Comparison of ENCODE assay signal across 21 cellular contexts in the genomic region with DNA sequence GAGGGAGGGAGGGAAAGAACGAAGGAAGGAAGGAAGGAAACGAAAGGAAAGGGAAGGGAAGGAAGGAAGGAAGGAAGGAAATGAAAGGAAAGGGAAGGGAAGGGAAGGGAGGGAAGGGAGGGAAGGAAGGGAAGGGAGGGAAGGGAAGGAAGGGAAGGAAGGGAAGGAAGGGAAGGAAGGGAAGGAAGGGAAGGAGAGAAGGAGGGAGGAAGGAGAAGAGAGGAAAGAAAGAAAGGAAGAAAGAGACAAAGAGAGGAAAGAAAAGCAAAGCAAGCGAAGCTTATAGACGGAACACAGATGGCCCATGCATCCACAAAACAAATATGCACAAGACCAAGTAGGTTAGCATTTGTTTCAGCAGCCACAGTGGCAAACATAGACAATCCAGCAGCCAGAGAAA.
"Had no signal": no experiment of that assay in that cellular context is flagged by ENCODE, and none has a peak within 500 bp of the region (broad histone marks: within the 10 kb centered on the region; RNA-seq: fewer than 3 reads in every experiment).

No MANE protein-coding gene starts in this region.

- H3K4me1 Mint-ChIP-seq: activated CD4-positive, alpha-beta T cell treated with anti-CD3 and anti-CD28 coated beads for 36 hours; activated naive CD8-positive, alpha-beta T cell treated with anti-CD3 and anti-CD28 coated beads, Interleukin-2, amount 10 ng/mL, durations not matched to agents 7 days and 5 days; T-cell had no signal

- DNase-seq: activated CD4-positive, alpha-beta T cell treated with anti-CD3 and anti-CD28 coated beads for 36 hours; activated CD4-positive, alpha-beta T cell treated with anti-CD3 and anti-CD28 coated beads, Interleukin-2, amount 50 U/mL, for 1 hour; activated CD8-positive, alpha-beta memory T cell treated with anti-CD3 and anti-CD28 coated beads, Interleukin-2, amount 50 U/mL, for 48 hours; activated CD8-positive, alpha-beta T cell treated with anti-CD3 and anti-CD28 coated beads for 36 hours; activated naive CD4-positive, alpha-beta T cell treated with anti-CD3 and anti-CD28 coated beads, Interleukin-2, amount 50 U/mL, for 16 hours; activated naive CD8-positive, alpha-beta T cell treated with anti-CD3 and anti-CD28 coated beads, Interleukin-2, amount 10 ng/mL, durations not matched to agents 7 days and 5 days; activated T-cell treated with anti-CD3 and anti-CD28 coated beads, Interleukin-2, amount 50 U/mL, for 1 hour; adrenal gland; anterior cingulate cortex; cerebellar nuclear complex; Kasumi-1; NCI-H146; NCI-H187 treated with DMSO at 0.1 percent for 48 hours; NCI-H2081 treated with DMSO at 0.1 percent for 48 hours; NCI-H446; NCI-H524; PC-9; SIG-M5; T-cell; T-helper 2 cell; T1000 had no signal

- H3K9me3 ChIP-seq: adrenal gland had no signal

- H3K27me3 Mint-ChIP-seq: activated CD4-positive, alpha-beta T cell treated with anti-CD3 and anti-CD28 coated beads for 36 hours; activated CD8-positive, alpha-beta T cell treated with anti-CD3 and anti-CD28 coated beads for 36 hours; activated naive CD8-positive, alpha-beta T cell treated with anti-CD3 and anti-CD28 coated beads, Interleukin-2, amount 10 ng/mL, durations not matched to agents 7 days and 5 days; T-cell had no signal

- H3K27me3 ChIP-seq: adrenal gland had no signal

- H3K36me3 Mint-ChIP-seq: activated naive CD8-positive, alpha-beta T cell treated with anti-CD3 and anti-CD28 coated beads, Interleukin-2, amount 10 ng/mL, durations not matched to agents 7 days and 5 days; T-cell had no signal

- H3K36me3 ChIP-seq: adrenal gland had no signal

- H3K4me3 Mint-ChIP-seq: activated CD4-positive, alpha-beta T cell treated with anti-CD3 and anti-CD28 coated beads for 36 hours; activated CD8-positive, alpha-beta T cell treated with anti-CD3 and anti-CD28 coated beads for 36 hours; activated naive CD8-positive, alpha-beta T cell treated with anti-CD3 and anti-CD28 coated beads, Interleukin-2, amount 10 ng/mL, durations not matched to agents 7 days and 5 days; T-cell had no signal

- H3K27ac ChIP-seq: adrenal gland, PC-9 had no signal

- H3K4me1 ChIP-seq: adrenal gland had no signal

- H2AFZ ChIP-seq: PC-9 had no signal

- ATAC-seq: activated CD4-positive, alpha-beta T cell treated with anti-CD3 and anti-CD28 coated beads for 36 hours; activated CD8-positive, alpha-beta T cell treated with anti-CD3 and anti-CD28 coated beads for 36 hours; T-cell had no signal

- H3K9me3 Mint-ChIP-seq: activated CD8-positive, alpha-beta T cell treated with anti-CD3 and anti-CD28 coated beads for 36 hours; activated naive CD8-positive, alpha-beta T cell treated with anti-CD3 and anti-CD28 coated beads, Interleukin-2, amount 10 ng/mL, durations not matched to agents 7 days and 5 days; T-cell had no signal

- H3K27ac Mint-ChIP-seq: activated CD4-positive, alpha-beta T cell treated with anti-CD3 and anti-CD28 coated beads for 36 hours; activated CD8-positive, alpha-beta T cell treated with anti-CD3 and anti-CD28 coated beads for 36 hours; activated naive CD8-positive, alpha-beta T cell treated with anti-CD3 and anti-CD28 coated beads, Interleukin-2, amount 10 ng/mL, durations not matched to agents 7 days and 5 days; T-cell had no signal

- H3K4me2 ChIP-seq: PC-9 had no signal

- H3K4me3 ChIP-seq: adrenal gland, PC-9 had no signal
